Comparison of ENCODE assay signal across 25 cellular contexts in genomic region chr2:204988836-204989235, GRCh38.
"Had no signal": no experiment of that assay in that cellular context is flagged by ENCODE, and none has a peak within 500 bp of the region (broad histone marks: within the 10 kb centered on the region; RNA-seq: fewer than 3 reads in every experiment).

No MANE protein-coding gene starts in this region.

- H3K9me3 ChIP-seq: MG63, SK-N-SH had no signal

- ATAC-seq: K562, Panc1, PC-3 had no signal

- H3K27me3 Mint-ChIP-seq: IgD-negative memory B cell had no signal

- DNase-seq: Kasumi-1, MG63, NCI-H1092, NCI-H1105 treated with DMSO at 0.1 percent for 48 hours, NCI-H1417 treated with DMSO at 0.1 percent for 48 hours, NCI-H146, NCI-H1694 treated with DMSO at 0.1 percent for 48 hours, NCI-H1930, NCI-H2081, NCI-H2107, NCI-H226, NCI-H446, NCI-H510A, NCI-H524 treated with DMSO at 0.1 percent for 48 hours, NCI-H69, NCI-H774, PC-3, SHP77, SK-N-SH had no signal

- H3K27ac Mint-ChIP-seq: IgD-negative memory B cell had no signal

- H3K27ac ChIP-seq: HL-60, KMS-11, RWPE1 had no signal

- H3K4me1 Mint-ChIP-seq: IgD-negative memory B cell had no signal

- H3K36me3 Mint-ChIP-seq: IgD-negative memory B cell had no signal

- H3K4me3 Mint-ChIP-seq: IgD-negative memory B cell had no signal

- H3K27me3 ChIP-seq: MG63 had no signal
